ENCODE assay signal across 26 cellular contexts in the genomic region with DNA sequence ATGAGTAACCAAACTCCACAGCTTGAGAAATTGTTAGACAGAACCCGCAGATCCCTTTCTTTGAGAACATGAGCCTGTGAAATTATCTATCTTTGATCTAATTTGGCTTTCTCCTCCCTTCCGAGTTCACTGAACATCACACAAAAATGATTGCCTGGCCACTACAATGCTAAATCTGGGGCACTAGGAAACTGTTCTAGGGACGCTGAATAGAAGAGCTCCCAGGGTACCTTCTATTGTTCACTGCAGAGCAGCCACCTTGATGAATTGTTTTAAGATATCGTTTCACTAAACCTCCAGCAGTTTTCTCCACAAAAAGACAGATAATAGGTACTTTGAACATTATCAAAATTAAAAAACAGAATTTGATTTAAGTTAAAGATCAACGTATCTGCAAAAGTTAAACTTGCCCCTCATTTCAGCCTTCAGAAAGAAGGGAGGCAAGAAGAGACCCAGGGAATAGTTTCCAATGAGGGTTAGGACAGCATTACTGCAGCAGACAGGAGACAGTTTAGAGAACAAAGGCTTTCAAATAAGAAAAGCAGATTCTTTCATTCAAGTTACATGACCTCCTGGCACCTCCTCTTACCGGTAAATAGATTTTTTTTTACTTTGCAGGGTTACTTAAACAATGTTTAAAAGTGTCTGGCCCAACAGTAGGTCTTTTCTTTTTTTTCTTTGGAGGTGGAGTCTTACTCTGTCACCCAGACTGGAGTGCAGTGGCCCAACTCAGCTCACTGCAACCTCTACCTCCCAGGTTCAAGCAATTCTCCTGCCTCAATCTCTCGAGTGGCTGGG. TPM values are rescaled to one million over a fixed set of nuclear protein-coding genes. Genes with fewer than 3 reads are reported as not detected.
DNase-seq lines count a peak whose midpoint lies in the region; ATAC-seq, FAIRE-seq and TF ChIP-seq lines count a peak whose summit lies in the region.
"Had no signal": no experiment of that assay in that cellular context is flagged by ENCODE, and none has a peak within 500 bp of the region (broad histone marks: within the 10 kb centered on the region; RNA-seq: fewer than 3 reads in every experiment).

No MANE protein-coding gene starts in this region.

- intact Hi-C loops in activated CD4-positive, alpha-beta memory T cell treated with anti-CD3 and anti-CD28 coated beads for 36 hours (cut with micrococcal nuclease) = no loop called here
- intact Hi-C loops in PC-3 (cut with micrococcal nuclease) = no loop called here

- POLR2A ChIA-PET in activated CD4-positive, alpha-beta memory T cell treated with anti-CD3 and anti-CD28 coated beads for 36 hours (lab: Charles Lee) = no interaction called here
- POLR2A ChIA-PET in activated CD4-positive, alpha-beta memory T cell treated with anti-CD3 and anti-CD28 coated beads, Interleukin-2, amount 10 ng/mL, durations not matched to agents 7 days and 5 days (lab: Charles Lee) = no interaction called here
- POLR2A ChIA-PET in H1 (lab: Charles Lee; ENCODE audit: partially characterized antibody) (interaction anchor here (0.5 to 2.6 kb wide), 9 partner anchors 12 to 107 kb away, joined by 3 to 15 read pairs (median 4); a partner anchor contains a TSS), PC-3 (lab: Charles Lee; ENCODE audit: unreplicated experiment) (no interaction called here)

- TF ChIP-seq CTCF in H1 (IDR thresholded peaks at IDR 0.05; ENCODE audit: control extremely low read depth in 1 of 3, insufficient read depth in 1 of 3, low read depth in 1 of 3, low read length in 3 of 3) (no peak), progenitor cell of endocrine pancreas (IDR thresholded peaks at IDR 0.05; ENCODE audit: unreplicated experiment) (no peak), PC-3 (conservative IDR thresholded peaks at IDR 0.05; ENCODE audit: low read depth, low read length) (no peak)

- H4K5ac ChIP-seq in H1 (ENCODE audit: insufficient read length, low read depth, low read length) = no peak overlapping the region

- H3K27ac Mint-ChIP-seq in activated CD4-positive, alpha-beta memory T cell treated with anti-CD3 and anti-CD28 coated beads for 36 hours = peak overlapping the region; percentile 33
- H3K27ac Mint-ChIP-seq in activated CD4-positive, alpha-beta memory T cell treated with anti-CD3 and anti-CD28 coated beads, Interleukin-2, amount 10 ng/mL, durations not matched to agents 7 days and 5 days = no peak overlapping the region
- peak overlapping the region; percentile 46 for H3K27ac Mint-ChIP-seq in progenitor cell of endocrine pancreas
- H3K27ac Mint-ChIP-seq: B cell, natural killer cell had no signal

- no peaks in the 10 kb centered on the region for H3F3A ChIP-seq in PC-3 (ENCODE audit: low read length, unreplicated experiment)

- no peak overlapping the region for H4K8ac ChIP-seq in H1 (ENCODE audit: extremely low read depth, insufficient read depth, low read length)

- H4K91ac ChIP-seq in H1 (replicated peaks; ENCODE audit: insufficient read length, low read length) = no peak overlapping the region

- H3K4me1 Mint-ChIP-seq in activated CD4-positive, alpha-beta memory T cell treated with anti-CD3 and anti-CD28 coated beads for 36 hours (ENCODE audit: low read depth) = no peaks in the 10 kb centered on the region
- no peaks in the 10 kb centered on the region for H3K4me1 Mint-ChIP-seq in activated CD4-positive, alpha-beta memory T cell treated with anti-CD3 and anti-CD28 coated beads, Interleukin-2, amount 10 ng/mL, durations not matched to agents 7 days and 5 days
- H3K4me1 Mint-ChIP-seq in progenitor cell of endocrine pancreas (ENCODE audit: low read depth) = peaks cover 29% of the 10 kb centered on the region
- H3K4me1 Mint-ChIP-seq: activated CD8-positive, alpha-beta memory T cell treated with anti-CD3 and anti-CD28 coated beads, Interleukin-2, amount 10 ng/mL, durations not matched to agents 7 days and 5 days; B cell; natural killer cell; stimulated activated memory B cell treated with anti-CD40 and anti-IgM and Interleukin-4, amounts not matched to agents 10 μg/mL and 1 μg/mL and 100 μg/mL, for 72 hours had no signal

- H2AFZ ChIP-seq in H1 (ENCODE audit: low read length) (no peak overlapping the region), PC-3 (ENCODE audit: low read length) (no peak overlapping the region)

- no peak for ATAC-seq in PC-3
- ATAC-seq: activated CD8-positive, alpha-beta memory T cell treated with anti-CD3 and anti-CD28 coated beads, Interleukin-2, amount 10 ng/mL, durations not matched to agents 7 days and 5 days; natural killer cell; psoas muscle; stimulated activated memory B cell treated with anti-CD40 and anti-IgM and Interleukin-4, amounts not matched to agents 10 μg/mL and 1 μg/mL and 100 μg/mL, for 72 hours had no signal

- DNase-seq in activated CD4-positive, alpha-beta memory T cell treated with anti-CD3 and anti-CD28 coated beads for 36 hours = no peak
- no peak for DNase-seq in activated CD4-positive, alpha-beta memory T cell treated with anti-CD3 and anti-CD28 coated beads, Interleukin-2, amount 10 ng/mL, durations not matched to agents 7 days and 5 days
- DNase-seq in H1 (ENCODE audit: low read depth in 1 of 2, low spot score in 2 of 2) (no peak), progenitor cell of endocrine pancreas (ENCODE audit: low spot score, unreplicated experiment) (no peak), NCI-H526 treated with DMSO at 0.1 percent for 48 hours (lab: John Stamatoyannopoulos, UW) (no peak), A172 (ENCODE audit: low spot score) (no peak), PC-3 (no peak)
- DNase-seq: activated CD8-positive, alpha-beta memory T cell treated with anti-CD3 and anti-CD28 coated beads, Interleukin-2, amount 10 ng/mL, durations not matched to agents 7 days and 5 days; activated effector memory CD4-positive, alpha-beta T cell treated with Interleukin-2 at 50 U/mL for 16 hours; amniotic stem cell; Caco-2; DMS79 treated with DMSO at 0.1 percent for 48 hours; mammary epithelial cell; natural killer cell; NCI-H1092 treated with DMSO at 0.1 percent for 48 hours; NCI-H2029 treated with DMSO at 0.1 percent for 48 hours; NCI-H446; psoas muscle; SHP77 treated with DMSO at 0.1 percent for 48 hours; stimulated activated CD4-positive, alpha-beta T cell treated with anti-CD3 and anti-CD28 coated beads, Interleukin-2, amount 100 ng/mL, for 24 hours had no signal

- no peak for TF ChIP-seq EP300 in H1 (IDR thresholded peaks at IDR 0.05; ENCODE audit: borderline replicate concordance in 1 of 2, low read depth in 2 of 2, low read length in 2 of 2)

- H4K20me1 ChIP-seq in H1 (replicated peaks in 1 of 2; ENCODE audit: control insufficient read depth in 1 of 2, insufficient read depth in 2 of 2, low read length in 2 of 2) (peaks cover 0 to 4% of the 10 kb centered on the region in 2 experiments), PC-3 (ENCODE audit: low read length) (no peaks in the 10 kb centered on the region)

- H3K79me1 ChIP-seq in H1 (ENCODE audit: low read depth, low read length) = no peaks in the 10 kb centered on the region

- peaks cover 69% of the 10 kb centered on the region for H3K36me3 ChIP-seq in HUES48 (ENCODE audit: control insufficient read depth, insufficient read depth, low read length)
- peaks cover 5 to 43% (median 20%) of the 10 kb centered on the region in 4 experiments; a peak in 7 of 8 replicates for H3K36me3 ChIP-seq in H1 (ENCODE audit: control insufficient read depth in 2 of 4, insufficient read depth in 4 of 4, low read length in 3 of 4)
- peaks cover 4% of the 10 kb centered on the region; the same call in 1 of the 2 replicates for H3K36me3 ChIP-seq in PC-3 (ENCODE audit: low read depth, low read length)

- H3K9me3 Mint-ChIP-seq in activated CD4-positive, alpha-beta memory T cell treated with anti-CD3 and anti-CD28 coated beads for 36 hours = no peaks in the 10 kb centered on the region
- H3K9me3 Mint-ChIP-seq in activated CD4-positive, alpha-beta memory T cell treated with anti-CD3 and anti-CD28 coated beads, Interleukin-2, amount 10 ng/mL, durations not matched to agents 7 days and 5 days = no peaks in the 10 kb centered on the region
- H3K9me3 Mint-ChIP-seq in progenitor cell of endocrine pancreas (ENCODE audit: low read depth) = no peaks in the 10 kb centered on the region
- H3K9me3 Mint-ChIP-seq: natural killer cell; stimulated activated memory B cell treated with anti-CD40 and anti-IgM and Interleukin-4, amounts not matched to agents 10 μg/mL and 1 μg/mL and 100 μg/mL, for 72 hours had no signal

- FAIRE-seq in H1 (lab: Jason Lieb, UNC) = no peak
- FAIRE-seq: A204.1, bronchial epithelial cell had no signal

- H3K56ac ChIP-seq in H1 (replicated peaks; ENCODE audit: insufficient read length, low read depth, low read length) = no peak overlapping the region

- no peak overlapping the region for H3K4me2 ChIP-seq in H1 (ENCODE audit: insufficient read depth in 1 of 2, low read depth in 2 of 2, low read length in 2 of 2)
- H3K4me2 ChIP-seq in PC-3 (ENCODE audit: low read length) = no peak overlapping the region

- H3K9ac ChIP-seq in HUES48 (ENCODE audit: low read depth, low read length) = no peak overlapping the region
- no peak overlapping the region for H3K9ac ChIP-seq in H1 (replicated peaks in 1 of 4; ENCODE audit: extremely low read depth in 1 of 4, low read depth in 3 of 4, low read length in 3 of 4)
- no peak overlapping the region for H3K9ac ChIP-seq in PC-3 (ENCODE audit: low read length)

- no peak for TF ChIP-seq RAD21 in H1 (IDR thresholded peaks at IDR 0.05 in 1 of 2, conservative IDR thresholded peaks at IDR 0.05 in 1 of 2; ENCODE audit: low read depth in 2 of 2, low read length in 2 of 2)

- no peak overlapping the region for H3K23ac ChIP-seq in H1 (ENCODE audit: insufficient read length)

- H3K18ac ChIP-seq in H1 (ENCODE audit: extremely low read depth, low read length) = no peak overlapping the region

- H3K27me3 ChIP-seq in HUES48 (ENCODE audit: control insufficient read depth, insufficient read depth, low read length) (no peaks in the 10 kb centered on the region), H1 (replicated peaks in 1 of 4; ENCODE audit: control insufficient read depth in 3 of 4, extremely low read depth in 1 of 4, insufficient read depth in 3 of 4, low read length in 3 of 4) (no peaks in the 10 kb centered on the region), PC-3 (ENCODE audit: low read length) (no peaks in the 10 kb centered on the region)

- H3K9me2 ChIP-seq in PC-3 (replicated peaks; ENCODE audit: low read length) = no peaks in the 10 kb centered on the region

- CTCF ChIA-PET in activated CD4-positive, alpha-beta memory T cell treated with anti-CD3 and anti-CD28 coated beads for 36 hours (lab: Charles Lee) = no interaction called here
- CTCF ChIA-PET in activated CD4-positive, alpha-beta memory T cell treated with anti-CD3 and anti-CD28 coated beads, Interleukin-2, amount 10 ng/mL, durations not matched to agents 7 days and 5 days (lab: Charles Lee) = interaction anchor here (0.5 to 0.7 kb wide), 2 partner anchors 712 to 954 kb away, joined by 3 to 5 read pairs; no protein-coding TSS in a partner anchor
- CTCF ChIA-PET in H1 (lab: Charles Lee; ENCODE audit: partially characterized antibody) (interaction anchor here (1.1 kb wide), 1 partner anchor 27 kb away, joined by 5 read pairs; no protein-coding TSS in a partner anchor), PC-3 (lab: Charles Lee) (no interaction called here)

- no peaks in the 10 kb centered on the region; the same call in 1 of the 2 replicates for H3K23me2 ChIP-seq in H1 (ENCODE audit: low read depth, low read length)

- no peak overlapping the region for H2BK12ac ChIP-seq in H1 (ENCODE audit: low read depth, low read length)

- H3K9me3 ChIP-seq in HUES48 (ENCODE audit: control insufficient read depth, insufficient read depth, low read length) = no peaks in the 10 kb centered on the region
- no peaks in the 10 kb centered on the region for H3K9me3 ChIP-seq in H1 (ENCODE audit: insufficient read depth in 2 of 2, low read depth in 1 of 2, low read length in 1 of 2)
- no peaks in the 10 kb centered on the region for H3K9me3 ChIP-seq in PC-3 (ENCODE audit: low read length)
- H3K9me3 ChIP-seq: Caco-2, psoas muscle had no signal

- H2BK120ac ChIP-seq in H1 (replicated peaks; ENCODE audit: low read depth, low read length) = no peak overlapping the region

- no peak overlapping the region for H2BK15ac ChIP-seq in H1 (ENCODE audit: low read length)

- H2BK20ac ChIP-seq in H1 (ENCODE audit: low read length) = no peak overlapping the region

- H3K36me3 Mint-ChIP-seq in activated CD4-positive, alpha-beta memory T cell treated with anti-CD3 and anti-CD28 coated beads for 36 hours = peaks cover 35% of the 10 kb centered on the region
- H3K36me3 Mint-ChIP-seq in activated CD4-positive, alpha-beta memory T cell treated with anti-CD3 and anti-CD28 coated beads, Interleukin-2, amount 10 ng/mL, durations not matched to agents 7 days and 5 days (ENCODE audit: low read depth) = peaks cover 40% of the 10 kb centered on the region
- H3K36me3 Mint-ChIP-seq in progenitor cell of endocrine pancreas (ENCODE audit: insufficient read depth) = peaks cover 38% of the 10 kb centered on the region
- H3K36me3 Mint-ChIP-seq: natural killer cell had no signal

- no peak overlapping the region for H3K14ac ChIP-seq in H1 (ENCODE audit: insufficient read length)

- H3K4me3 ChIP-seq in HUES48 (ENCODE audit: low read depth, low read length) (no peak overlapping the region), H1 (ENCODE audit: extremely low read depth in 1 of 4, insufficient read depth in 2 of 4, low read depth in 3 of 4, low read length in 4 of 4) (no peak overlapping the region), PC-3 (ENCODE audit: low read length) (no peak overlapping the region)
- H3K4me3 ChIP-seq: psoas muscle, skin epidermis had no signal

- no peak overlapping the region for H2AK5ac ChIP-seq in H1 (ENCODE audit: low read depth, low read length)

- H3K4me1 ChIP-seq in HUES48 (ENCODE audit: control insufficient read depth, insufficient read depth, low read length) (peaks cover 11% of the 10 kb centered on the region; the same call in 1 of the 2 replicates), H1 (replicated peaks in 1 of 4; ENCODE audit: control insufficient read depth in 3 of 4, insufficient read depth in 4 of 4, low read length in 3 of 4) (no peaks in the 10 kb centered on the region; a peak in 1 of 7 replicates), PC-3 (ENCODE audit: insufficient read depth, low read length) (no peaks in the 10 kb centered on the region)
- H3K4me1 ChIP-seq: Caco-2, psoas muscle had no signal

- WGBS in H1 (ENCODE audit: extremely low coverage in 1 of 2, insufficient coverage in 1 of 2, insufficient read length in 1 of 2, insufficient replicate concordance in 2 of 2, low coverage in 1 of 2, low lambda C conversion rate in 2 of 2, missing lambda C conversion rate in 1 of 2), 2 experiments = 85% methylated on average over 7 of the region's 7 CpGs; no CpG with 5 or more reads in 1 of the 2 experiments

- H2BK5ac ChIP-seq in H1 (ENCODE audit: low read depth, low read length) = no peak overlapping the region

- H3K27ac ChIP-seq in HUES48 (ENCODE audit: low read depth, low read length) = peak overlapping the region; percentile 19
- H3K27ac ChIP-seq in H1 (ENCODE audit: low read depth, low read length) = no peak overlapping the region
- no peak overlapping the region for H3K27ac ChIP-seq in PC-3 (ENCODE audit: low read length)
- H3K27ac ChIP-seq: psoas muscle, skin epidermis had no signal

- peaks cover 0 to 3% of the 10 kb centered on the region in 2 experiments; a peak in 1 of 4 replicates for H3K79me2 ChIP-seq in H1 (ENCODE audit: control insufficient read depth in 1 of 2, insufficient read depth in 2 of 2, low read length in 2 of 2)
- no peaks in the 10 kb centered on the region for H3K79me2 ChIP-seq in PC-3 (ENCODE audit: low read length)

- H3K4ac ChIP-seq in H1 (replicated peaks; ENCODE audit: insufficient read length, low read depth, low read length) = no peak overlapping the region

- H3K4me3 Mint-ChIP-seq in activated CD4-positive, alpha-beta memory T cell treated with anti-CD3 and anti-CD28 coated beads for 36 hours = no peak overlapping the region
- no peak overlapping the region for H3K4me3 Mint-ChIP-seq in activated CD4-positive, alpha-beta memory T cell treated with anti-CD3 and anti-CD28 coated beads, Interleukin-2, amount 10 ng/mL, durations not matched to agents 7 days and 5 days
- H3K4me3 Mint-ChIP-seq in progenitor cell of endocrine pancreas (ENCODE audit: low read depth) = no peak overlapping the region
- H3K4me3 Mint-ChIP-seq: activated CD8-positive, alpha-beta memory T cell treated with anti-CD3 and anti-CD28 coated beads, Interleukin-2, amount 10 ng/mL, durations not matched to agents 7 days and 5 days; B cell; natural killer cell; stimulated activated memory B cell treated with anti-CD40 and anti-IgM and Interleukin-4, amounts not matched to agents 10 μg/mL and 1 μg/mL and 100 μg/mL, for 72 hours had no signal

- H3K27me3 Mint-ChIP-seq in activated CD4-positive, alpha-beta memory T cell treated with anti-CD3 and anti-CD28 coated beads for 36 hours = no peaks in the 10 kb centered on the region
- H3K27me3 Mint-ChIP-seq in activated CD4-positive, alpha-beta memory T cell treated with anti-CD3 and anti-CD28 coated beads, Interleukin-2, amount 10 ng/mL, durations not matched to agents 7 days and 5 days = no peaks in the 10 kb centered on the region
- H3K27me3 Mint-ChIP-seq in progenitor cell of endocrine pancreas = no peaks in the 10 kb centered on the region
- H3K27me3 Mint-ChIP-seq: activated CD8-positive, alpha-beta memory T cell treated with anti-CD3 and anti-CD28 coated beads, Interleukin-2, amount 10 ng/mL, durations not matched to agents 7 days and 5 days; B cell; stimulated activated memory B cell treated with anti-CD40 and anti-IgM and Interleukin-4, amounts not matched to agents 10 μg/mL and 1 μg/mL and 100 μg/mL, for 72 hours had no signal

- no TSS peak for BruUV-seq in PC-3 (replicated peaks; lab: Mats Ljungman, UMichigan)

- no peak; a peak in 1 of 3 replicates for TF ChIP-seq POLR2A in H1 (IDR thresholded peaks at IDR 0.05; ENCODE audit: control extremely low read depth in 1 of 2, low read depth in 2 of 2, low read length in 2 of 2)

RNA-seq across cellular contexts. Expression of a gene that starts 47.3 kb away (rescaled TPM):
- 100 to 1,000 TPM; 181 to 186 TPM for total RNA-seq in activated CD4-positive, alpha-beta memory T cell treated with anti-CD3 and anti-CD28 coated beads for 36 hours
- 100 to 1,000 TPM; 107 to 123 TPM for total RNA-seq in activated CD4-positive, alpha-beta memory T cell treated with anti-CD3 and anti-CD28 coated beads, Interleukin-2, amount 10 ng/mL, durations not matched to agents 7 days and 5 days
- 536 and 576 TPM in 2 replicates for total RNA-seq in H1 (2021; fragmentation: NEBNext Ultra II Directional; extraction: Animal tissue kit (Norgen Biotek cat#: 25700))
- 86.5 and 138 TPM in 2 replicates for polyA plus RNA-seq in H1 (2011; rRNA removed)
- 177 TPM for polyA plus RNA-seq in H1 (2011; cell fraction: cytosol; rRNA removed)
- 60.0 TPM for polyA plus RNA-seq in H1 (2011; cell fraction: nucleus; rRNA removed)
- 203 to 395 TPM (median 221 TPM) in 4 replicates for polyA plus RNA-seq in H1 (2012, experiment 1 of 2)
- 62.3 TPM for polyA plus RNA-seq in H1 (2012, experiment 2 of 2)
- 326 TPM for polyA plus RNA-seq in H1 (2013, experiment 1 of 2)
- polyA plus RNA-seq in H1 (2013, experiment 2 of 2) = 349 TPM
- 140 and 200 TPM in 2 replicates for polyA minus RNA-seq in H1 (2011; rRNA and poly(A)+ RNA removed)
- 186 TPM for polyA minus RNA-seq in H1 (2011; cell fraction: cytosol; rRNA and poly(A)+ RNA removed)
- polyA minus RNA-seq in H1 (2011; cell fraction: nucleus; rRNA and poly(A)+ RNA removed) = 178 TPM
- total RNA-seq in progenitor cell of endocrine pancreas = 391 and 408 TPM in 2 replicates
- 66.4 and 92.8 TPM in 2 replicates for total RNA-seq in A172 (2014; rRNA removed; shearing (Covaris generic))
- total RNA-seq in PC-3 (2014; rRNA removed) = 32.0 and 32.3 TPM in 2 replicates

Comparison
In these comparisons a context has a peak if more than half of its experiments do, and no peak if none do; other contexts are left out.
1. CTCF ChIA-PET loops: an anchor here in activated CD4-positive, alpha-beta memory T cell treated with anti-CD3 and anti-CD28 coated beads, Interleukin-2, amount 10 ng/mL, durations not matched to agents 7 days and 5 days (0.5 to 0.7 kb wide) and H1 (1.1 kb wide); none called in activated CD4-positive, alpha-beta memory T cell treated with anti-CD3 and anti-CD28 coated beads for 36 hours and PC-3.